ENCODE assay signal across 1 cellular context in genomic region chr7:103487419-103487818, GRCh38.
TF ChIP-seq lines count a peak whose summit lies in the region.

No MANE protein-coding gene starts in this region.

TF ChIP-seq in HepG2, 621 proteins besides CTCF, POLR2A, EP300 and RAD21 (continued from another document and continues in another):
- no peak for TF ChIP-seq FOXP1 (IDR thresholded peaks at IDR 0.05)
- peak; percentile 71; the same call in 1 of the 2 replicates for TF ChIP-seq FOXP1 (CRISPR knock-in tag; IDR thresholded peaks at IDR 0.05)
- TF ChIP-seq ZNF549 (CRISPR knock-in tag; IDR thresholded peaks at IDR 0.05): no peak
- no peak for TF ChIP-seq ZNF562 (CRISPR knock-in tag; IDR thresholded peaks at IDR 0.05; ENCODE audit: borderline replicate concordance)
- 0 out of 2 replicates have a peak, but pooled peaks have one; percentile 33 for TF ChIP-seq ARID5B (CRISPR knock-in tag; IDR thresholded peaks at IDR 0.05)
- TF ChIP-seq, protein P1, sequence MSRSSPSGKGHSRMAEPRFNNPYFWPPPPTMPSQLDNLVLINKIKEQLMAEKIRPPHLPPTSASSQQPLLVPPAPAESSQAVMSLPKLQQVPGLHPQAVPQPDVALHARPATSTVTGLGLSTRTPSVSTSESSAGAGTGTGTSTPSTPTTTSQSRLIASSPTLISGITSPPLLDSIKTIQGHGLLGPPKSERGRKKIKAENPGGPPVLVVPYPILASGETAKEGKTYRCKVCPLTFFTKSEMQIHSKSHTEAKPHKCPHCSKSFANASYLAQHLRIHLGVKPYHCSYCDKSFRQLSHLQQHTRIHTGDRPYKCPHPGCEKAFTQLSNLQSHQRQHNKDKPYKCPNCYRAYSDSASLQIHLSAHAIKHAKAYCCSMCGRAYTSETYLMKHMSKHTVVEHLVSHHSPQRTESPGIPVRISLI (CRISPR knock-in tag; IDR thresholded peaks at IDR 0.05; ENCODE audit: borderline replicate concordance): peak; percentile 88
- peak; percentile 84 for TF ChIP-seq FOXA3 (CRISPR knock-in tag; IDR thresholded peaks at IDR 0.05)
- peak; percentile 88 for TF ChIP-seq GFI1 (CRISPR knock-in tag; IDR thresholded peaks at IDR 0.05; ENCODE audit: borderline replicate concordance)
- TF ChIP-seq RXRA (CRISPR knock-in tag; IDR thresholded peaks at IDR 0.05): no peak
- no peak for TF ChIP-seq BCL3 (CRISPR knock-in tag; IDR thresholded peaks at IDR 0.05)
- TF ChIP-seq, protein P2, sequence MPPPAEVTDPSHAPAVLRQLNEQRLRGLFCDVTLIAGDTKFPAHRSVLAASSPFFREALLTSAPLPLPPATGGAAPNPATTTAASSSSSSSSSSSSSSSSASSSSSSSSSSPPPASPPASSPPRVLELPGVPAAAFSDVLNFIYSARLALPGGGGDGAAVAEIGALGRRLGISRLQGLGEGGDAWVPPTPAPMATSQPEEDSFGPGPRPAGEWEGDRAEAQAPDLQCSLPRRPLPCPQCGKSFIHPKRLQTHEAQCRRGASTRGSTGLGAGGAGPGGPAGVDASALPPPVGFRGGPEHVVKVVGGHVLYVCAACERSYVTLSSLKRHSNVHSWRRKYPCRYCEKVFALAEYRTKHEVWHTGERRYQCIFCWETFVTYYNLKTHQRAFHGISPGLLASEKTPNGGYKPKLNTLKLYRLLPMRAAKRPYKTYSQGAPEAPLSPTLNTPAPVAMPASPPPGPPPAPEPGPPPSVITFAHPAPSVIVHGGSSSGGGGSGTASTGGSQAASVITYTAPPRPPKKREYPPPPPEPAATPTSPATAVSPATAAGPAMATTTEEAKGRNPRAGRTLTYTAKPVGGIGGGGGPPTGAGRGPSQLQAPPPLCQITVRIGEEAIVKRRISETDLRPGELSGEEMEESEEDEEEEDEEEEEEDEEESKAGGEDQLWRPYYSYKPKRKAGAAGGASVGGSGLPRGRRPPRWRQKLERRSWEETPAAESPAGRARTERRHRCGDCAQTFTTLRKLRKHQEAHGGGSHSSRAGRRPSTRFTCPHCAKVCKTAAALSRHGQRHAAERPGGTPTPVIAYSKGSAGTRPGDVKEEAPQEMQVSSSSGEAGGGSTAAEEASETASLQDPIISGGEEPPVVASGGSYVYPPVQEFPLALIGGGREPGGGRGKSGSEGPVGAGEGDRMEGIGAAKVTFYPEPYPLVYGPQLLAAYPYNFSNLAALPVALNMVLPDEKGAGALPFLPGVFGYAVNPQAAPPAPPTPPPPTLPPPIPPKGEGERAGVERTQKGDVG (CRISPR knock-in tag; IDR thresholded peaks at IDR 0.05; ENCODE audit: borderline replicate concordance): no peak
- TF ChIP-seq ZNF547 (CRISPR knock-in tag; IDR thresholded peaks at IDR 0.05): no peak
- no peak for TF ChIP-seq ZNF432 (CRISPR knock-in tag; IDR thresholded peaks at IDR 0.05; ENCODE audit: borderline replicate concordance)
- TF ChIP-seq HIC2 (CRISPR knock-in tag; IDR thresholded peaks at IDR 0.05; ENCODE audit: low read depth): no peak
- no peak for TF ChIP-seq SRSF4 (IDR thresholded peaks at IDR 0.05; ENCODE audit: low read depth, low read length, poor library complexity, severe bottlenecking)
- no peak for TF ChIP-seq ETV5 (CRISPR knock-in tag; IDR thresholded peaks at IDR 0.05; ENCODE audit: borderline replicate concordance)
- TF ChIP-seq ZNF20 (CRISPR knock-in tag; IDR thresholded peaks at IDR 0.05): no peak
- TF ChIP-seq ZNF609 (CRISPR knock-in tag; IDR thresholded peaks at IDR 0.05; ENCODE audit: borderline replicate concordance): peak; percentile 95
- TF ChIP-seq HMG20A (CRISPR knock-in tag; IDR thresholded peaks at IDR 0.05; ENCODE audit: borderline replicate concordance): peak; percentile 59; the same call in 1 of the 2 replicates
- TF ChIP-seq ZFP41 (CRISPR knock-in tag; IDR thresholded peaks at IDR 0.05; ENCODE audit: borderline replicate concordance): no peak
- TF ChIP-seq ZNF7 (CRISPR knock-in tag; IDR thresholded peaks at IDR 0.05): no peak
- TF ChIP-seq, protein P3, sequence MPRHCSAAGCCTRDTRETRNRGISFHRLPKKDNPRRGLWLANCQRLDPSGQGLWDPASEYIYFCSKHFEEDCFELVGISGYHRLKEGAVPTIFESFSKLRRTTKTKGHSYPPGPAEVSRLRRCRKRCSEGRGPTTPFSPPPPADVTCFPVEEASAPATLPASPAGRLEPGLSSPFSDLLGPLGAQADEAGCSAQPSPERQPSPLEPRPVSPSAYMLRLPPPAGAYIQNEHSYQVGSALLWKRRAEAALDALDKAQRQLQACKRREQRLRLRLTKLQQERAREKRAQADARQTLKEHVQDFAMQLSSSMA (CRISPR knock-in tag; IDR thresholded peaks at IDR 0.05): no peak
- no peak for TF ChIP-seq ZNF709 (CRISPR knock-in tag; IDR thresholded peaks at IDR 0.05)
- no peak for TF ChIP-seq NCOA2 (CRISPR knock-in tag; IDR thresholded peaks at IDR 0.05)
- peak; percentile 90 for TF ChIP-seq TBX3 (IDR thresholded peaks at IDR 0.05; ENCODE audit: borderline replicate concordance)
- TF ChIP-seq MBD4 (IDR thresholded peaks at IDR 0.05; ENCODE audit: borderline replicate concordance, low read length): peak; percentile 39; the same call in 1 of the 2 replicates
- TF ChIP-seq CBX1 (IDR thresholded peaks at IDR 0.05; ENCODE audit: low read depth): no peak
- TF ChIP-seq ZNF331 (CRISPR knock-in tag; IDR thresholded peaks at IDR 0.05): no peak
- TF ChIP-seq ZNF569 (CRISPR knock-in tag; IDR thresholded peaks at IDR 0.05; ENCODE audit: borderline replicate concordance): no peak
- TF ChIP-seq, protein P4, sequence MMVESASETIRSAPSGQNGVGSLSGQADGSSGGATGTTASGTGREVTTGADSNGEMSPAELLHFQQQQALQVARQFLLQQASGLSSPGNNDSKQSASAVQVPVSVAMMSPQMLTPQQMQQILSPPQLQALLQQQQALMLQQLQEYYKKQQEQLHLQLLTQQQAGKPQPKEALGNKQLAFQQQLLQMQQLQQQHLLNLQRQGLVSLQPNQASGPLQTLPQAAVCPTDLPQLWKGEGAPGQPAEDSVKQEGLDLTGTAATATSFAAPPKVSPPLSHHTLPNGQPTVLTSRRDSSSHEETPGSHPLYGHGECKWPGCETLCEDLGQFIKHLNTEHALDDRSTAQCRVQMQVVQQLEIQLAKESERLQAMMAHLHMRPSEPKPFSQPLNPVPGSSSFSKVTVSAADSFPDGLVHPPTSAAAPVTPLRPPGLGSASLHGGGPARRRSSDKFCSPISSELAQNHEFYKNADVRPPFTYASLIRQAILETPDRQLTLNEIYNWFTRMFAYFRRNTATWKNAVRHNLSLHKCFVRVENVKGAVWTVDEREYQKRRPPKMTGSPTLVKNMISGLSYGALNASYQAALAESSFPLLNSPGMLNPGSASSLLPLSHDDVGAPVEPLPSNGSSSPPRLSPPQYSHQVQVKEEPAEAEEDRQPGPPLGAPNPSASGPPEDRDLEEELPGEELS (CRISPR knock-in tag; IDR thresholded peaks at IDR 0.05): peak; percentile 34; the same call in 1 of the 2 replicates
- peak; percentile 50; the same call in 1 of the 2 replicates for TF ChIP-seq RARA (CRISPR knock-in tag; IDR thresholded peaks at IDR 0.05)
- no peak for TF ChIP-seq KDM3A (CRISPR knock-in tag; IDR thresholded peaks at IDR 0.05; ENCODE audit: low read depth)
- no peak for TF ChIP-seq NBN (conservative IDR thresholded peaks at IDR 0.05)
- no peak for TF ChIP-seq KLF6 (CRISPR knock-in tag; IDR thresholded peaks at IDR 0.05)
- no peak for TF ChIP-seq ATF7-NPFF (CRISPR knock-in tag; IDR thresholded peaks at IDR 0.05; ENCODE audit: low read depth)
- no peak for TF ChIP-seq JUND (CRISPR knock-in tag; IDR thresholded peaks at IDR 0.05)
- TF ChIP-seq ZNF292 (CRISPR knock-in tag; IDR thresholded peaks at IDR 0.05; ENCODE audit: borderline replicate concordance, low read depth): no peak
- no peak for TF ChIP-seq MXD4 (CRISPR knock-in tag; IDR thresholded peaks at IDR 0.05)
- TF ChIP-seq, protein P5, sequence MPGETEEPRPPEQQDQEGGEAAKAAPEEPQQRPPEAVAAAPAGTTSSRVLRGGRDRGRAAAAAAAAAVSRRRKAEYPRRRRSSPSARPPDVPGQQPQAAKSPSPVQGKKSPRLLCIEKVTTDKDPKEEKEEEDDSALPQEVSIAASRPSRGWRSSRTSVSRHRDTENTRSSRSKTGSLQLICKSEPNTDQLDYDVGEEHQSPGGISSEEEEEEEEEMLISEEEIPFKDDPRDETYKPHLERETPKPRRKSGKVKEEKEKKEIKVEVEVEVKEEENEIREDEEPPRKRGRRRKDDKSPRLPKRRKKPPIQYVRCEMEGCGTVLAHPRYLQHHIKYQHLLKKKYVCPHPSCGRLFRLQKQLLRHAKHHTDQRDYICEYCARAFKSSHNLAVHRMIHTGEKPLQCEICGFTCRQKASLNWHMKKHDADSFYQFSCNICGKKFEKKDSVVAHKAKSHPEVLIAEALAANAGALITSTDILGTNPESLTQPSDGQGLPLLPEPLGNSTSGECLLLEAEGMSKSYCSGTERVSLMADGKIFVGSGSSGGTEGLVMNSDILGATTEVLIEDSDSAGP (CRISPR knock-in tag; IDR thresholded peaks at IDR 0.05; ENCODE audit: borderline replicate concordance): no peak
- no peak for TF ChIP-seq LCORL (IDR thresholded peaks at IDR 0.05)
- 0 out of 2 replicates have a peak, but pooled peaks have one; percentile 51 for TF ChIP-seq LCORL (CRISPR knock-in tag; IDR thresholded peaks at IDR 0.05)
- TF ChIP-seq NPAS2 (CRISPR knock-in tag; IDR thresholded peaks at IDR 0.05; ENCODE audit: borderline replicate concordance): no peak
